In the genomic region with DNA sequence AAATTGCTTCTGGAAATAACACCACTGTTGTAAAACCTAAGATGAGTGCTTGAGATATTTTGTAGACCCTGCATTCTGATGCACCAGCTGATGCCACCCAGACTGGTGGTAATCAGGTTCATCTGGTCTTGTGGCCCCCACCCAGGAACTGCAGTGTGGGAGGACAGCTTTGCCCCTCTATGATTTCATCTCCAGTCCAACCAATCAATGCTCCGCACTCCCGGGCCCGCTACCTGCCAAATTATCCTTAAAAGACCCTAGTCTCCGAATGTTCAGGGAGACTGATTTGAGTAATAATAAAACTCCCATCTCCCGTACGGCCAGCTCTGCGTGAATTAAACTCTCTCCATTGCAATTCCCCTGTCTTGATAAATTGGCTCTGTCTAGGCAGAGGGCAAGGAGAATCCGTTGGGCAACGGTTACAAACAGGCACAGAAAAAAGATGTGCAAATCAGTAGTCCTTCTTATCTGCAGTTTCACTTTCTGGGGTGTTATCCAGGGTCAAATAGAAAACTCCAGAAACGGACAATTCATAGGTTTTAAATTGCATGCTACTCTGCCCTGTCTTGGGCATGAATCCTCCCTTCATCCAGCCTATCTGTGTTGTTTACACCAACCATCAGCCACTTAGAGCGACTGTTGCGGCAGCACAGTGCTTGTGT, we compare ENCODE assay signal across 26 cellular contexts. TPM values are rescaled to one million over a fixed set of nuclear protein-coding genes. Genes with fewer than 3 reads are reported as not detected.
DNase-seq lines count a peak whose midpoint lies in the region; ATAC-seq and TF ChIP-seq lines count a peak whose summit lies in the region.
"Had no signal": no experiment of that assay in that cellular context is flagged by ENCODE, and none has a peak within 500 bp of the region (broad histone marks: within the 10 kb centered on the region; RNA-seq: fewer than 3 reads in every experiment).

No MANE protein-coding gene starts in this region.

- H3K4me3 Mint-ChIP-seq in effector memory CD8-positive, alpha-beta T cell = peak overlapping the region; percentile 17 to 71
- H3K4me3 Mint-ChIP-seq: CD8-positive, alpha-beta T cell had no signal

- H4K12ac ChIP-seq in trophoblast cell (ENCODE audit: low read depth, low read length) = no peak overlapping the region

- no peak overlapping the region for H2BK120ac ChIP-seq in trophoblast cell (ENCODE audit: insufficient read depth, low read length, poor library complexity)

- no peak for TF ChIP-seq CTCF in right lobe of liver (IDR thresholded peaks at IDR 0.05)

- DNase-seq in NCI-H82 (lab: John Stamatoyannopoulos, UW) (peak; percentile 47), NCI-H82 treated with DMSO at 0.1 percent for 48 hours (lab: John Stamatoyannopoulos, UW; ENCODE audit: unreplicated experiment) (no peak), NCI-H2227 treated with DMSO at 0.1 percent for 48 hours (lab: John Stamatoyannopoulos, UW) (peak; percentile 12), right lobe of liver (no peak), trophoblast cell (no peak), MV-4-11 (lab: John Stamatoyannopoulos, UW) (no peak), G401 (ENCODE audit: low spot score) (no peak)
- no peak for DNase-seq in effector memory CD8-positive, alpha-beta T cell
- DNase-seq: AML-193; C1 segment of cervical spinal cord; Calu3; CD8-positive, alpha-beta T cell; DMS153; NCI-H1105 treated with DMSO at 0.1 percent for 48 hours; NCI-H1694; NCI-H2081 treated with DMSO at 0.1 percent for 48 hours; NCI-H2171 treated with DMSO at 0.1 percent for 48 hours; NCI-H69; NK-92 treated with Interleukin-12 subunit alpha and Interleukin-12 subunit beta, amount 100 ng/mL, for 24 hours had no signal

- H3K4me1 ChIP-seq in right lobe of liver (peaks cover 0 to 5% (median 0%) of the 10 kb centered on the region in 4 donors), trophoblast cell (ENCODE audit: control insufficient read depth in 1 of 2, insufficient read depth in 2 of 2, low read length in 2 of 2) (peaks cover 0 to 2% of the 10 kb centered on the region in 2 experiments)

- intact Hi-C loops in right lobe of liver (cut with DNase I) = loop anchor here in 1 of 2 donors (10.0 kb wide), 2 partner anchors 56 to 156 kb away; no protein-coding TSS in a partner anchor

- in situ Hi-C loops in G401 (cut with HindIII; ENCODE audit: low sequenced_read_pairs) = no loop called here

- H3K27ac ChIP-seq in right lobe of liver (no peak overlapping the region), trophoblast cell (ENCODE audit: low read depth, low read length) (no peak overlapping the region)
- H3K27ac ChIP-seq: 22Rv1, HL-60, KMS-11, SJSA1 had no signal

- H3K4me2 ChIP-seq in trophoblast cell (ENCODE audit: low read length) = no peak overlapping the region
- H3K4me2 ChIP-seq: KMS-11 had no signal

- 43% methylated on average over 12 of the region's 12 CpGs for WGBS in right lobe of liver (ENCODE audit: insufficient coverage, low coverage, low lambda C conversion rate, missing lambda C conversion rate)
- no CpG with 5 or more reads among the region's 12 CpGs for WGBS in trophoblast cell (ENCODE audit: extremely low coverage, insufficient coverage, insufficient read length)

- H3K27ac Mint-ChIP-seq in effector memory CD8-positive, alpha-beta T cell = peak overlapping the region; percentile 5 to 76
- H3K27ac Mint-ChIP-seq: CD8-positive, alpha-beta T cell had no signal

- H3K79me1 ChIP-seq in trophoblast cell (ENCODE audit: low read length) = no peaks in the 10 kb centered on the region

- H3K79me2 ChIP-seq in trophoblast cell (ENCODE audit: control insufficient read depth, insufficient read depth, low read length, poor library complexity) = no peaks in the 10 kb centered on the region

- H2AFZ ChIP-seq in trophoblast cell (ENCODE audit: insufficient read depth, low read length, poor library complexity) = no peak overlapping the region

- H3K36me3 ChIP-seq in right lobe of liver (no peaks in the 10 kb centered on the region), trophoblast cell (ENCODE audit: control insufficient read depth in 1 of 2, insufficient read depth in 2 of 2, low read length in 2 of 2) (no peaks in the 10 kb centered on the region)
- H3K36me3 ChIP-seq: SJSA1 had no signal

- peaks cover 0 to 10% of the 10 kb centered on the region in 2 donors for H3K27me3 Mint-ChIP-seq in effector memory CD8-positive, alpha-beta T cell

- no peak for ATAC-seq in effector memory CD8-positive, alpha-beta T cell (replicated peaks)
- peak; percentile 11 to 63 (median 20) for ATAC-seq in right lobe of liver
- ATAC-seq: CD8-positive, alpha-beta T cell; Right ventricle myocardium inferior had no signal

- no peak overlapping the region for H4K91ac ChIP-seq in trophoblast cell (ENCODE audit: low read depth, low read length)

- H3K27me3 ChIP-seq in right lobe of liver = no peaks in the 10 kb centered on the region
- no peaks in the 10 kb centered on the region for H3K27me3 ChIP-seq in trophoblast cell (ENCODE audit: insufficient read depth, low read length)
- H3K27me3 ChIP-seq: SJSA1 had no signal

- H2BK5ac ChIP-seq in trophoblast cell (ENCODE audit: low read depth, low read length, poor library complexity) = no peak overlapping the region

- H3K14ac ChIP-seq in trophoblast cell (ENCODE audit: low read length) = no peak overlapping the region

- no peak for TF ChIP-seq POLR2A in right lobe of liver (IDR thresholded peaks at IDR 0.05)

- no peak overlapping the region for H4K8ac ChIP-seq in trophoblast cell (ENCODE audit: low read depth, low read length)

- H3K9ac ChIP-seq in trophoblast cell (ENCODE audit: low read length) = no peak overlapping the region
- H3K9ac ChIP-seq: KMS-11 had no signal

- no peak overlapping the region for H2AK5ac ChIP-seq in trophoblast cell (ENCODE audit: low read length)

- H3K9me3 ChIP-seq in right lobe of liver (no peaks in the 10 kb centered on the region), trophoblast cell (ENCODE audit: insufficient read depth, low read depth, low read length) (no peaks in the 10 kb centered on the region)
- H3K9me3 ChIP-seq: SJSA1 had no signal

- H3K18ac ChIP-seq in trophoblast cell (ENCODE audit: low read length) = no peak overlapping the region

- peaks cover 1 to 13% of the 10 kb centered on the region in 2 donors for H3K4me1 Mint-ChIP-seq in effector memory CD8-positive, alpha-beta T cell (ENCODE audit: low read depth in 2 of 2)

- no peak overlapping the region for H2BK12ac ChIP-seq in trophoblast cell (ENCODE audit: low read length)

- H3K9me3 Mint-ChIP-seq in effector memory CD8-positive, alpha-beta T cell = no peaks in the 10 kb centered on the region
- H3K9me3 Mint-ChIP-seq: CD8-positive, alpha-beta T cell had no signal

- H3K4ac ChIP-seq in trophoblast cell (ENCODE audit: low read depth, low read length) = no peak overlapping the region

- H3K4me3 ChIP-seq in right lobe of liver (no peak overlapping the region), trophoblast cell (ENCODE audit: low read depth, low read length) (no peak overlapping the region)
- H3K4me3 ChIP-seq: SJSA1 had no signal

- peaks cover 5% of the 10 kb centered on the region for H3K36me3 Mint-ChIP-seq in effector memory CD8-positive, alpha-beta T cell (ENCODE audit: insufficient read depth)
- H3K36me3 Mint-ChIP-seq: CD8-positive, alpha-beta T cell had no signal

- H3K23ac ChIP-seq in trophoblast cell (ENCODE audit: low read length) = no peak overlapping the region

RNA-seq across cellular contexts. Expression of gene TRPM1, which starts 29.2 kb away (rescaled TPM):
- total RNA-seq in right lobe of liver = not detected
- 0.03 and 0.04 TPM in 2 replicates for polyA plus RNA-seq in trophoblast cell (2013)
- 3.2 TPM in 1 of 2 replicates, not detected in the other for total RNA-seq in G401 (2014; rRNA removed; shearing (Covaris generic))
- total RNA-seq: Calu3; CD8-positive, alpha-beta T cell; HT1080; NCI-H460; Right ventricle myocardium inferior had no signal

Comparison
In these comparisons a context has a peak if more than half of its experiments do, and no peak if none do; other contexts are left out.
1. DNase-seq: peak in NCI-H82 (single experiment) and NCI-H2227 treated with DMSO at 0.1 percent for 48 hours (single experiment); none in NCI-H82 treated with DMSO at 0.1 percent for 48 hours (single experiment), effector memory CD8-positive, alpha-beta T cell (0 of 3), right lobe of liver (0 of 3), trophoblast cell (0 of 2), MV-4-11 (single experiment) and G401 (single experiment).